ENCODE assay signal across 8 cellular contexts in genomic region chr17:82236142-82236971, GRCh38. TPM values are rescaled to one million over a fixed set of nuclear protein-coding genes. Genes with fewer than 3 reads are reported as not detected.
DNase-seq lines count a peak whose midpoint lies in the region; ATAC-seq and TF ChIP-seq lines count a peak whose summit lies in the region.

No MANE protein-coding gene starts in this region.

- POLR2A ChIA-PET in AG04450 (lab: Yijun Ruan, JAX) (interaction anchor here (1.1 kb wide), 1 partner anchor 24 kb away, joined by 3 read pairs; the partner anchor contains the start of gene CCDC57), Panc1 (lab: Charles Lee) (interaction anchor here (0.5 to 0.6 kb wide), 2 partner anchors 31 to 252 kb away, joined by 4 to 7 read pairs; no protein-coding TSS in a partner anchor)

- H3K27ac ChIP-seq in AG04450 (ENCODE audit: low read depth, low read length) (peak overlapping the region; percentile 21), Panc1 (ENCODE audit: low read length) (peak overlapping the region; percentile 94), parathyroid adenoma (peak overlapping the region; percentile 86)

- H3K4me1 ChIP-seq in Panc1 (ENCODE audit: control insufficient read depth, insufficient read depth, low read length) (peaks cover 94% of the 10 kb centered on the region), parathyroid adenoma (peaks cover 37% of the 10 kb centered on the region)

- in situ Hi-C loops in Panc1 (cut with HindIII; ENCODE audit: low pct_unique_long_range_greater_than_20kb, low sequenced_read_pairs) = no loop called here

- H3K4me3 ChIP-seq in AG04450 (ENCODE audit: low read depth, low read length) (no peak overlapping the region), H7 (ENCODE audit: insufficient read depth, low read depth, low read length) (no peak overlapping the region), Panc1 (ENCODE audit: low read depth in 2 of 2, low read length in 2 of 2) (no peak overlapping the region; a peak in 1 of 4 replicates), fibroblast of the aortic adventitia (ENCODE audit: low read depth, low read length) (no peak overlapping the region), parathyroid adenoma (ENCODE audit: low read depth, low read length) (peak overlapping the region; percentile 35)

- CTCF ChIA-PET in AG04450 (lab: Charles Lee) (interaction anchor here (0.6 to 1.1 kb wide), 5 partner anchors 10 to 206 kb away, joined by 3 to 5 read pairs (median 3); no protein-coding TSS in a partner anchor), Panc1 (lab: Charles Lee) (interaction anchor here (1.1 kb wide), 1 partner anchor 29 kb away, joined by 4 read pairs; no protein-coding TSS in a partner anchor)

- H3K27me3 ChIP-seq in AG04450 (ENCODE audit: control insufficient read depth, insufficient read depth, low read length) = no peaks in the 10 kb centered on the region
- H3K27me3 ChIP-seq in H7 (ENCODE audit: control insufficient read depth, insufficient read depth, low read length) = peaks cover 2% of the 10 kb centered on the region; the same call in 1 of the 2 replicates
- no peaks in the 10 kb centered on the region for H3K27me3 ChIP-seq in Panc1 (ENCODE audit: control insufficient read depth, insufficient read depth, low read length)
- no peaks in the 10 kb centered on the region for H3K27me3 ChIP-seq in parathyroid adenoma (ENCODE audit: control insufficient read depth, insufficient read depth, low read length)

- no peak for DNase-seq in AG04450 (ENCODE audit: low read depth, low spot score)
- peak; percentile 96 for DNase-seq in H7
- DNase-seq in Panc1 (ENCODE audit: low read depth, low spot score) = no peak
- peak; percentile 89 for DNase-seq in activated effector memory CD4-positive, alpha-beta T cell treated with anti-CD3 and anti-CD28 coated beads, Interleukin-2, amount 50 U/mL, for 16 hours
- DNase-seq in fibroblast of the aortic adventitia (ENCODE audit: low read depth) = no peak
- DNase-seq in HK-2 (ENCODE audit: unreplicated experiment) = no peak

- intact Hi-C loops in Panc1 (cut with micrococcal nuclease; ENCODE audit: unreplicated experiment) = loop anchor here (10.0 kb wide), 1 partner anchor 132 kb away; no protein-coding TSS in a partner anchor

- H3K9me3 ChIP-seq in AG04450 (ENCODE audit: control insufficient read depth, insufficient read depth, low read length) = no peaks in the 10 kb centered on the region; the same call in 1 of the 2 replicates
- no peaks in the 10 kb centered on the region for H3K9me3 ChIP-seq in Panc1 (ENCODE audit: control insufficient read depth, insufficient read depth, low read depth, low read length)
- H3K9me3 ChIP-seq in parathyroid adenoma (ENCODE audit: control insufficient read depth, low read length) = no peaks in the 10 kb centered on the region

- H3K9ac ChIP-seq in parathyroid adenoma = no peak overlapping the region

- H3K36me3 ChIP-seq in H7 (replicated peaks; ENCODE audit: control insufficient read depth, insufficient read depth, low read length) = peaks cover 3% of the 10 kb centered on the region
- H3K36me3 ChIP-seq in Panc1 (ENCODE audit: control insufficient read depth, insufficient read depth, low read length) = peaks cover 2% of the 10 kb centered on the region
- H3K36me3 ChIP-seq in parathyroid adenoma (ENCODE audit: control insufficient read depth, insufficient read depth, low read length) = no peaks in the 10 kb centered on the region

- peak; percentile 2; the same call in 1 of the 2 replicates for ATAC-seq in Panc1
- ATAC-seq in HG03460 (IDR thresholded peaks at IDR 0.05; ENCODE audit: unreplicated experiment) = no peak

- peaks cover 3% of the 10 kb centered on the region for H3K79me2 ChIP-seq in parathyroid adenoma

- no TSS peak for BruUV-seq in Panc1 (replicated peaks; lab: Mats Ljungman, UMichigan)

- peak overlapping the region; percentile 71 for H2AFZ ChIP-seq in parathyroid adenoma

- TF ChIP-seq CTCF in AG04450 (IDR thresholded peaks at IDR 0.05; ENCODE audit: low read depth, low read length) (peak; percentile 84), Panc1 (IDR thresholded peaks at IDR 0.05) (peak; percentile 98), fibroblast of the aortic adventitia (IDR thresholded peaks at IDR 0.05; ENCODE audit: insufficient read depth, low read length) (peak; percentile 82), parathyroid adenoma (IDR thresholded peaks at IDR 0.05) (peak; percentile 95)

- H3K4me2 ChIP-seq in parathyroid adenoma (ENCODE audit: low read length) = peak overlapping the region; percentile 70

RNA-seq across cellular contexts. Expression of gene SLC16A3, which starts 7.5 kb away (rescaled TPM):
- 61.7 and 80.3 TPM in 2 replicates for polyA plus RNA-seq in AG04450 (2011; rRNA removed)
- polyA minus RNA-seq in AG04450 (2011; rRNA and poly(A)+ RNA removed) = 49.6 and 71.2 TPM in 2 replicates
- 31.2 and 52.0 TPM in 2 replicates for total RNA-seq in H7 (2014; rRNA removed; shearing (Covaris generic))
- total RNA-seq in Panc1 (2021; ENCODE audit: unreplicated experiment) (581 TPM), fibroblast of the aortic adventitia (ENCODE audit: low replicate concordance) (13.0 and 44.6 TPM in 2 replicates)
- polyA plus RNA-seq in Panc1 (2012; ENCODE audit: insufficient read length) = 1,387 TPM

RNA-seq across cellular contexts. Expression of gene CCDC57, which starts 23.7 kb away (rescaled TPM):
- polyA plus RNA-seq in AG04450 (2011; rRNA removed) = 11.1 and 13.2 TPM in 2 replicates
- 15.9 and 16.9 TPM in 2 replicates for polyA minus RNA-seq in AG04450 (2011; rRNA and poly(A)+ RNA removed)
- 3.7 and 6.0 TPM in 2 replicates for total RNA-seq in H7 (2014; rRNA removed; shearing (Covaris generic))
- total RNA-seq in Panc1 (2021; ENCODE audit: unreplicated experiment) (63.6 TPM), fibroblast of the aortic adventitia (ENCODE audit: low replicate concordance) (15.2 and 37.4 TPM in 2 replicates)
- 59.2 TPM for polyA plus RNA-seq in Panc1 (2012; ENCODE audit: insufficient read length)

RNA-seq across cellular contexts. Expression of gene CSNK1D, which starts 37.1 kb away (rescaled TPM):
- polyA plus RNA-seq in AG04450 (2011; rRNA removed) = 74.4 and 89.9 TPM in 2 replicates
- 101 and 105 TPM in 2 replicates for polyA minus RNA-seq in AG04450 (2011; rRNA and poly(A)+ RNA removed)
- 31.7 and 37.3 TPM in 2 replicates for total RNA-seq in H7 (2014; rRNA removed; shearing (Covaris generic))
- total RNA-seq in Panc1 (2021; ENCODE audit: unreplicated experiment) = 234 TPM
- 316 TPM for polyA plus RNA-seq in Panc1 (2012; ENCODE audit: insufficient read length)
- 28.9 and 52.7 TPM in 2 replicates for total RNA-seq in fibroblast of the aortic adventitia (ENCODE audit: low replicate concordance)

Comparison
In these comparisons a context has a peak if more than half of its experiments do, and no peak if none do; other contexts are left out.
1. DNase-seq: peak in H7 (single experiment) and activated effector memory CD4-positive, alpha-beta T cell treated with anti-CD3 and anti-CD28 coated beads, Interleukin-2, amount 50 U/mL, for 16 hours (single experiment); none in AG04450 (single experiment), Panc1 (single experiment), fibroblast of the aortic adventitia (single experiment) and HK-2 (single experiment).
2. H3K27ac ChIP-seq: peak in every context shown above with its lines; median percentile 94 in Panc1; 86 in parathyroid adenoma; 21 in AG04450.
3. RNA of gene SLC16A3, which starts 7.5 kb away (total RNA-seq): 581 TPM in Panc1 (single experiment); 13.0 to 44.6 TPM in fibroblast of the aortic adventitia and 31.2 to 52.0 TPM in H7; every median in the first group is over 10 times any median in the second.
4. Peak in every context shown above with its lines, with median percentiles within 50 percentile points of each other: CTCF ChIP-seq.